In genomic region chr6:153312633-153313032, GRCh38 we compare ENCODE assay signal across 8 cellular contexts.
A peak's percentile ranks its signal among the peaks of the same experiment; 100 is the strongest.
DNase-seq lines count a peak whose midpoint lies in the region; ATAC-seq lines count a peak whose summit lies in the region.

No MANE protein-coding gene starts in this region.

- peaks cover 13% of the 10 kb centered on the region for H3K4me1 Mint-ChIP-seq in activated naive CD4-positive, alpha-beta T cell treated with anti-CD3 and anti-CD28 coated beads, Interleukin-2, amount 10 ng/mL, durations not matched to agents 7 days and 5 days

- DNase-seq in activated naive CD4-positive, alpha-beta T cell treated with anti-CD3 and anti-CD28 coated beads, Interleukin-2, amount 10 ng/mL, durations not matched to agents 7 days and 5 days = peak; percentile 49
- DNase-seq in activated naive CD4-positive, alpha-beta T cell treated with anti-CD3 and anti-CD28 coated beads, Interleukin-2, amount 50 U/mL, for 16 hours = no peak
- DNase-seq in NCI-H1694 treated with DMSO at 0.1 percent for 48 hours (lab: John Stamatoyannopoulos, UW) = peak; percentile 18
- peak; percentile 43 for DNase-seq in UCSD-AML1 (lab: John Stamatoyannopoulos, UW; ENCODE audit: unreplicated experiment)
- peak; percentile 5 for DNase-seq in globus pallidus (ENCODE audit: low spot score)
- peak; percentile 49 for DNase-seq in stimulated activated CD4-positive, alpha-beta T cell treated with anti-CD3 and anti-CD28 coated beads, Interleukin-15, amount 100 ng/mL, for 24 hours
- no peak for DNase-seq in posterior vena cava (ENCODE audit: low spot score)

- H3K27me3 Mint-ChIP-seq in activated naive CD4-positive, alpha-beta T cell treated with anti-CD3 and anti-CD28 coated beads, Interleukin-2, amount 10 ng/mL, durations not matched to agents 7 days and 5 days = no peaks in the 10 kb centered on the region

- no peak overlapping the region for H3K4me3 Mint-ChIP-seq in activated naive CD4-positive, alpha-beta T cell treated with anti-CD3 and anti-CD28 coated beads, Interleukin-2, amount 10 ng/mL, durations not matched to agents 7 days and 5 days

- no peaks in the 10 kb centered on the region for H3K9me3 Mint-ChIP-seq in activated naive CD4-positive, alpha-beta T cell treated with anti-CD3 and anti-CD28 coated beads, Interleukin-2, amount 10 ng/mL, durations not matched to agents 7 days and 5 days

- CTCF ChIA-PET in activated naive CD4-positive, alpha-beta T cell treated with anti-CD3 and anti-CD28 coated beads, Interleukin-2, amount 10 ng/mL, durations not matched to agents 7 days and 5 days (lab: Charles Lee) = interaction anchor here (0.8 to 2.7 kb wide), 2 partner anchors 82 to 282 kb away, joined by 3 to 16 read pairs; no protein-coding TSS in a partner anchor

- no peaks in the 10 kb centered on the region for H3K36me3 Mint-ChIP-seq in activated naive CD4-positive, alpha-beta T cell treated with anti-CD3 and anti-CD28 coated beads, Interleukin-2, amount 10 ng/mL, durations not matched to agents 7 days and 5 days

- intact Hi-C loops in posterior vena cava (cut with DNase I) = no loop called here

- H3K27ac Mint-ChIP-seq in activated naive CD4-positive, alpha-beta T cell treated with anti-CD3 and anti-CD28 coated beads, Interleukin-2, amount 10 ng/mL, durations not matched to agents 7 days and 5 days = no peak overlapping the region

- ATAC-seq in HG02852 (IDR thresholded peaks at IDR 0.05; ENCODE audit: unreplicated experiment) = peak; percentile 68

Comparison
In these comparisons a context has a peak if more than half of its experiments do, and no peak if none do; other contexts are left out.
1. DNase-seq: peak in activated naive CD4-positive, alpha-beta T cell treated with anti-CD3 and anti-CD28 coated beads, Interleukin-2, amount 10 ng/mL, durations not matched to agents 7 days and 5 days (single experiment), NCI-H1694 treated with DMSO at 0.1 percent for 48 hours (single experiment), UCSD-AML1 (single experiment), globus pallidus (single experiment) and stimulated activated CD4-positive, alpha-beta T cell treated with anti-CD3 and anti-CD28 coated beads, Interleukin-15, amount 100 ng/mL, for 24 hours (single experiment); none in activated naive CD4-positive, alpha-beta T cell treated with anti-CD3 and anti-CD28 coated beads, Interleukin-2, amount 50 U/mL, for 16 hours (single experiment) and posterior vena cava (single experiment).